ENCODE assay signal across 8 cellular contexts in genomic region chr4:109303141-109303499, GRCh38.
DNase-seq lines count a peak whose midpoint lies in the region; ATAC-seq lines count a peak whose summit lies in the region.

No MANE protein-coding gene starts in this region.

- H3K4me3 Mint-ChIP-seq in activated naive CD8-positive, alpha-beta T cell = peak overlapping the region; percentile 80
- H3K4me3 Mint-ChIP-seq in stimulated activated memory B cell treated with anti-CD40 and anti-IgM and Interleukin-4, amounts not matched to agents 10 μg/mL and 1 μg/mL and 100 μg/mL, for 72 hours = peak overlapping the region; percentile 24

- peaks cover 41% of the 10 kb centered on the region for H3K27me3 ChIP-seq in iPS-15b (ENCODE audit: control insufficient read depth, insufficient read depth, low read length)

- H3K9me3 Mint-ChIP-seq in activated naive CD8-positive, alpha-beta T cell (ENCODE audit: low read depth) = no peaks in the 10 kb centered on the region
- H3K9me3 Mint-ChIP-seq in stimulated activated memory B cell treated with anti-CD40 and anti-IgM and Interleukin-4, amounts not matched to agents 10 μg/mL and 1 μg/mL and 100 μg/mL, for 72 hours = no peaks in the 10 kb centered on the region

- peak overlapping the region; percentile 61 for H3K9ac ChIP-seq in iPS-15b (ENCODE audit: low read depth, low read length)

- H3K4me1 Mint-ChIP-seq in activated naive CD8-positive, alpha-beta T cell (ENCODE audit: low read depth) = peaks cover 18% of the 10 kb centered on the region
- H3K4me1 Mint-ChIP-seq in stimulated activated memory B cell treated with anti-CD40 and anti-IgM and Interleukin-4, amounts not matched to agents 10 μg/mL and 1 μg/mL and 100 μg/mL, for 72 hours = peaks cover 14% of the 10 kb centered on the region

- H3K27ac Mint-ChIP-seq in activated naive CD8-positive, alpha-beta T cell = peak overlapping the region; percentile 28
- H3K27ac Mint-ChIP-seq in stimulated activated memory B cell treated with anti-CD40 and anti-IgM and Interleukin-4, amounts not matched to agents 10 μg/mL and 1 μg/mL and 100 μg/mL, for 72 hours = no peak overlapping the region

- no peaks in the 10 kb centered on the region for H3K4me1 ChIP-seq in iPS-15b (ENCODE audit: control insufficient read depth, insufficient read depth, low read length)

- H3K4me3 ChIP-seq in iPS-15b (ENCODE audit: low read depth, low read length) = peak overlapping the region; percentile 76

- no peaks in the 10 kb centered on the region for H3K36me3 ChIP-seq in iPS-15b (ENCODE audit: control insufficient read depth, insufficient read depth, low read length)

- H3K27me3 Mint-ChIP-seq in activated naive CD8-positive, alpha-beta T cell = peaks cover 38% of the 10 kb centered on the region
- peaks cover 56% of the 10 kb centered on the region for H3K27me3 Mint-ChIP-seq in stimulated activated memory B cell treated with anti-CD40 and anti-IgM and Interleukin-4, amounts not matched to agents 10 μg/mL and 1 μg/mL and 100 μg/mL, for 72 hours

- DNase-seq in DMS 273 (lab: John Stamatoyannopoulos, UW; ENCODE audit: unreplicated experiment) (peak; percentile 41), DMS 273 treated with DMSO at 0.1 percent for 48 hours (lab: John Stamatoyannopoulos, UW) (no peak), NCI-H2107 treated with DMSO at 0.1 percent for 48 hours (lab: John Stamatoyannopoulos, UW; ENCODE audit: unreplicated experiment) (no peak)

- no peaks in the 10 kb centered on the region for H3K36me3 Mint-ChIP-seq in activated naive CD8-positive, alpha-beta T cell
- H3K36me3 Mint-ChIP-seq in stimulated activated memory B cell treated with anti-CD40 and anti-IgM and Interleukin-4, amounts not matched to agents 10 μg/mL and 1 μg/mL and 100 μg/mL, for 72 hours = no peaks in the 10 kb centered on the region

- ATAC-seq in stimulated activated memory B cell treated with anti-CD40 and anti-IgM and Interleukin-4, amounts not matched to agents 10 μg/mL and 1 μg/mL and 100 μg/mL, for 72 hours = no peak
- ATAC-seq in HG02884 (IDR thresholded peaks at IDR 0.05; ENCODE audit: unreplicated experiment) (no peak), HG03175 (IDR thresholded peaks at IDR 0.05; ENCODE audit: unreplicated experiment) (no peak)

- no peaks in the 10 kb centered on the region for H3K9me3 ChIP-seq in iPS-15b (ENCODE audit: control insufficient read depth, insufficient read depth, low read length)
